21 cellular contexts compared by ENCODE assay signal in the genomic region with DNA sequence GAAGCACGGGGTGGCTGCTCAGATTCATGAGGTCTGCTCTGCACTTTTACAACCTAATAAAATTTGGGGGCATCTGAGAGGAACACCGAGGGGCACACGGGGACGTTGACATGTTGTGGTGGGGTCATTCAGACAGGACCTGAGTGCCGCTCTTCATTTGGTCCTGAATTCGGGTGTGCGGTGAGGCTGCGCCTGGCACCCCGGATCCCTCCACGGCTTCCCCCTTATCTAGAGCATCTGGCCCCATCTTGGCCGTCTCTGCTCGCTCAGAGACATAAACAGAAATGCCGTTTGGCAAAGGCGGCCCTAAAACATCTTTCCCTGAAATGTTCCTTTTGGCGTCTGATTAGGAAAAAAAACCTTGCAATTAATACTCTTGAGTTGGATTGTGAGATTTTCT.
"Had no signal": no experiment of that assay in that cellular context is flagged by ENCODE, and none has a peak within 500 bp of the region (broad histone marks: within the 10 kb centered on the region; RNA-seq: fewer than 3 reads in every experiment).

No MANE protein-coding gene starts in this region.

- H3K4me3 ChIP-seq: SJSA1, SK-N-MC had no signal

- H3K9me3 ChIP-seq: SJSA1 had no signal

- H3K27ac ChIP-seq: SJSA1, SK-N-MC had no signal

- ATAC-seq: HepG2 had no signal

- H3K4me1 ChIP-seq: SJSA1 had no signal

- H3K27me3 ChIP-seq: SJSA1 had no signal

- DNase-seq: IMR-90, Karpas-422, KG1, MM.1S, NCI-H1092 treated with DMSO at 0.1 percent for 48 hours, NCI-H1436, NCI-H187, NCI-H2029, NCI-H2081 treated with DMSO at 0.1 percent for 48 hours, NCI-H2171, NCI-H226, NCI-H446, NCI-H510A, NCI-H524 treated with DMSO at 0.1 percent for 48 hours, NCI-H69, NCI-H774, Right ventricle myocardium superior, SIG-M5 had no signal

- H3K36me3 ChIP-seq: SJSA1 had no signal
